In the genomic region with DNA sequence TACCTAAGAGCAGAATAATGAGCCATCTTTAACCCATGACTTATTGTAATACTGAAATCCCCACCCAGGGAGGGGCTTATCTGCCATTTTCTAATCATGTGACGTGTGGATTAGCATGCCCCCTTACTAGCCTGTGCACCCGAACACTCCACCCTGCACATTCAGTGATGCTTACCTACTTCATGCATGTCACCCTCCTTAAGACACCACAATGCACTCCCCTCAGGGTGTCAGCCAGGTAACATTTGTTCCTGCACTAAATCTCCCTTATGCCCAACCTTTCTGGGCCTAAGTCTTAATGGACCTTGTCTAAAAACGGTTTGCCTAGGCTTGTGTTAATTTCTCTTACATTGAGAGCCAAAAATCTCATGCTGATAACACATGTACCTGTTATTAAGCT, we compare ENCODE assay signal across 26 cellular contexts.
DNase-seq lines count a peak whose midpoint lies in the region; ATAC-seq, FAIRE-seq and TF ChIP-seq lines count a peak whose summit lies in the region.
"Had no signal": no experiment of that assay in that cellular context is flagged by ENCODE, and none has a peak within 500 bp of the region (broad histone marks: within the 10 kb centered on the region; RNA-seq: fewer than 3 reads in every experiment).

No MANE protein-coding gene starts in this region.

- no peak overlapping the region for H4K91ac ChIP-seq in H1 (replicated peaks; ENCODE audit: insufficient read length, low read length)

- no peak overlapping the region for H4K8ac ChIP-seq in H1 (ENCODE audit: extremely low read depth, insufficient read depth, low read length)

- H2BK12ac ChIP-seq in H1 (ENCODE audit: low read depth, low read length) = no peak overlapping the region

- TF ChIP-seq EP300 in HepG2 (IDR thresholded peaks at IDR 0.05; ENCODE audit: low read depth in 2 of 2, low read length in 2 of 2) = no peak
- TF ChIP-seq EP300 in HepG2 (CRISPR knock-in tag; IDR thresholded peaks at IDR 0.05; ENCODE audit: borderline replicate concordance) = no peak
- TF ChIP-seq EP300 in H1 (IDR thresholded peaks at IDR 0.05; ENCODE audit: borderline replicate concordance in 1 of 2, low read depth in 2 of 2, low read length in 2 of 2) = no peak

- H3K23ac ChIP-seq in H1 (ENCODE audit: insufficient read length) = no peak overlapping the region

- no peak overlapping the region for H3K18ac ChIP-seq in H1 (ENCODE audit: extremely low read depth, low read length)

- H2BK20ac ChIP-seq in H1 (ENCODE audit: low read length) = no peak overlapping the region

- TF ChIP-seq POLR2A in HepG2 (IDR thresholded peaks at IDR 0.05; ENCODE audit: insufficient read depth in 1 of 2, low read depth in 2 of 2, low read length in 2 of 2) (no peak), right lobe of liver (IDR thresholded peaks at IDR 0.05) (no peak), H1 (IDR thresholded peaks at IDR 0.05; ENCODE audit: control extremely low read depth in 1 of 2, low read depth in 2 of 2, low read length in 2 of 2) (no peak)

- CTCF ChIA-PET in HepG2 (lab: Yijun Ruan, JAX; ENCODE audit: low intra/inter-chr PET ratio, low total read pairs) = no interaction called here
- CTCF ChIA-PET in H1 (lab: Charles Lee; ENCODE audit: partially characterized antibody) = no interaction called here

- H3K4me1 ChIP-seq in HepG2 (ENCODE audit: insufficient read depth, low read length) = no peaks in the 10 kb centered on the region
- H3K4me1 ChIP-seq in right lobe of liver = no peaks in the 10 kb centered on the region
- peaks cover 0 to 3% (median 1%) of the 10 kb centered on the region in 4 experiments; a peak in 4 of 7 replicates for H3K4me1 ChIP-seq in H1 (replicated peaks in 1 of 4; ENCODE audit: control insufficient read depth in 3 of 4, insufficient read depth in 4 of 4, low read length in 3 of 4)
- H3K4me1 ChIP-seq in lung (ENCODE audit: control insufficient read depth in 2 of 2, insufficient read depth in 2 of 2, low read length in 2 of 2) = no peaks in the 10 kb centered on the region
- H3K4me1 ChIP-seq: BE2C, BLaER1 had no signal

- peak overlapping the region; percentile 92; the same call in 1 of the 2 replicates for H2BK15ac ChIP-seq in H1 (ENCODE audit: low read length)

- intact Hi-C loops in HepG2 (cut with micrococcal nuclease; ENCODE audit: unreplicated experiment) = no loop called here
- intact Hi-C loops in right lobe of liver (cut with DNase I) = no loop called here
- intact Hi-C loops in sciatic nerve (cut with DNase I) = no loop called here

- peak overlapping the region; percentile 75; the same call in 1 of the 2 replicates for H2AK5ac ChIP-seq in H1 (ENCODE audit: low read depth, low read length)

- no peak for ATAC-seq in HepG2
- ATAC-seq in right lobe of liver = no peak
- no peak for ATAC-seq in lung (ENCODE audit: insufficient read depth, low FRiP score)
- ATAC-seq in sciatic nerve = no peak
- ATAC-seq: GM12878 had no signal

- POLR2A ChIA-PET in HepG2 (lab: Yijun Ruan, JAX) = no interaction called here
- POLR2A ChIA-PET in H1 (lab: Charles Lee; ENCODE audit: partially characterized antibody) = no interaction called here

- H4K20me1 ChIP-seq in HepG2 (ENCODE audit: insufficient read depth, low read length) = no peaks in the 10 kb centered on the region
- no peaks in the 10 kb centered on the region for H4K20me1 ChIP-seq in H1 (replicated peaks in 1 of 2; ENCODE audit: control insufficient read depth in 1 of 2, insufficient read depth in 2 of 2, low read length in 2 of 2)
- H4K20me1 ChIP-seq: BLaER1 had no signal

- H3K4me3 ChIP-seq in HepG2 (replicated peaks in 1 of 3; ENCODE audit: insufficient read depth in 1 of 3, low read depth in 2 of 3, low read length in 3 of 3) = no peak overlapping the region
- H3K4me3 ChIP-seq in right lobe of liver = no peak overlapping the region
- no peak overlapping the region for H3K4me3 ChIP-seq in H1 (ENCODE audit: extremely low read depth in 1 of 4, insufficient read depth in 2 of 4, low read depth in 3 of 4, low read length in 4 of 4)
- H3K4me3 ChIP-seq in lung = no peak overlapping the region
- H3K4me3 ChIP-seq: BLaER1, GM12878 had no signal

- no peak overlapping the region for H3K14ac ChIP-seq in H1 (ENCODE audit: insufficient read length)

- no peaks in the 10 kb centered on the region for H3K23me2 ChIP-seq in H1 (ENCODE audit: low read depth, low read length)

- H3K36me3 ChIP-seq in HepG2 (replicated peaks in 1 of 2; ENCODE audit: control insufficient read depth in 1 of 2, insufficient read depth in 2 of 2, low read length in 2 of 2) = no peaks in the 10 kb centered on the region
- H3K36me3 ChIP-seq in right lobe of liver = no peaks in the 10 kb centered on the region
- H3K36me3 ChIP-seq in H1 (ENCODE audit: control insufficient read depth in 2 of 4, insufficient read depth in 4 of 4, low read length in 3 of 4) = no peaks in the 10 kb centered on the region
- H3K36me3 ChIP-seq in lung (ENCODE audit: control insufficient read depth in 2 of 2, insufficient read depth in 2 of 2, low read length in 2 of 2) = no peaks in the 10 kb centered on the region
- H3K36me3 ChIP-seq: BE2C, BLaER1 had no signal

- in situ Hi-C loops in HepG2 (cut with HindIII; ENCODE audit: extremely low pct_ligation_motif_present, low pct_unique_long_range_greater_than_20kb) = no loop called here

- no peak overlapping the region for H3K9ac ChIP-seq in HepG2 (ENCODE audit: insufficient read depth, low read depth, low read length)
- no peak overlapping the region for H3K9ac ChIP-seq in H1 (replicated peaks in 1 of 4; ENCODE audit: extremely low read depth in 1 of 4, low read depth in 3 of 4, low read length in 3 of 4)
- H3K9ac ChIP-seq: BLaER1 had no signal

- no TSS peak for BruUV-seq in HepG2 (replicated peaks; lab: Mats Ljungman, UMichigan)

- no peak overlapping the region for H3K4ac ChIP-seq in H1 (replicated peaks; ENCODE audit: insufficient read length, low read depth, low read length)

- no peak overlapping the region for H3K4me2 ChIP-seq in HepG2 (ENCODE audit: low read depth, low read length)
- no peak overlapping the region for H3K4me2 ChIP-seq in H1 (ENCODE audit: insufficient read depth in 1 of 2, low read depth in 2 of 2, low read length in 2 of 2)
- H3K4me2 ChIP-seq: BLaER1 had no signal

- no peaks in the 10 kb centered on the region for H3K79me1 ChIP-seq in H1 (ENCODE audit: low read depth, low read length)

- WGBS in HepG2 (ENCODE audit: low lambda C conversion rate) = 0% methylated on average over 3 of the region's 3 CpGs
- WGBS in right lobe of liver (ENCODE audit: insufficient coverage, low coverage, low lambda C conversion rate, missing lambda C conversion rate) = 39% methylated on average over 3 of the region's 3 CpGs
- 93% methylated on average over 3 of the region's 3 CpGs; no CpG with 5 or more reads in 1 of the 2 experiments for WGBS in H1 (ENCODE audit: extremely low coverage in 1 of 2, insufficient coverage in 1 of 2, insufficient read length in 1 of 2, insufficient replicate concordance in 2 of 2, low coverage in 1 of 2, low lambda C conversion rate in 2 of 2, missing lambda C conversion rate in 1 of 2), 2 experiments
- 86 to 87% methylated on average over 3 of the region's 3 CpGs for WGBS in lung, 2 donors

- no peak overlapping the region for H2BK5ac ChIP-seq in H1 (ENCODE audit: low read depth, low read length)

- H2AFZ ChIP-seq in HepG2 (ENCODE audit: low read length) (no peak overlapping the region), H1 (ENCODE audit: low read length) (no peak overlapping the region)

- H3K9me3 ChIP-seq in HepG2 (ENCODE audit: low read length) (no peaks in the 10 kb centered on the region), right lobe of liver (no peaks in the 10 kb centered on the region), H1 (ENCODE audit: insufficient read depth in 2 of 2, low read depth in 1 of 2, low read length in 1 of 2) (peaks cover 7 to 10% of the 10 kb centered on the region in 2 experiments; a peak in 2 of 4 replicates), lung (ENCODE audit: control insufficient read depth in 2 of 2, insufficient read depth in 1 of 2, low read length in 1 of 2) (no peaks in the 10 kb centered on the region)
- H3K9me3 ChIP-seq: BE2C had no signal

- no peaks in the 10 kb centered on the region for H3K79me2 ChIP-seq in HepG2 (ENCODE audit: insufficient read depth, low read length)
- no peaks in the 10 kb centered on the region for H3K79me2 ChIP-seq in H1 (ENCODE audit: control insufficient read depth in 1 of 2, insufficient read depth in 2 of 2, low read length in 2 of 2)

- TF ChIP-seq CTCF in HepG2 (CRISPR knock-in tag; IDR thresholded peaks at IDR 0.05) (no peak), right lobe of liver (IDR thresholded peaks at IDR 0.05) (no peak), H1 (IDR thresholded peaks at IDR 0.05; ENCODE audit: control extremely low read depth in 1 of 3, insufficient read depth in 1 of 3, low read depth in 1 of 3, low read length in 3 of 3) (no peak), lung (IDR thresholded peaks at IDR 0.05; ENCODE audit: control extremely low read depth, extremely low read depth) (no peak)

- H2BK120ac ChIP-seq in H1 (replicated peaks; ENCODE audit: low read depth, low read length) = no peak overlapping the region

- no peak overlapping the region for H4K5ac ChIP-seq in H1 (ENCODE audit: insufficient read length, low read depth, low read length)

- TF ChIP-seq RAD21 in HepG2 (CRISPR knock-in tag; IDR thresholded peaks at IDR 0.05) (no peak), H1 (IDR thresholded peaks at IDR 0.05 in 1 of 2, conservative IDR thresholded peaks at IDR 0.05 in 1 of 2; ENCODE audit: low read depth in 2 of 2, low read length in 2 of 2) (no peak)

- DNase-seq in HepG2 (ENCODE audit: low spot score) = no peak
- no peak for DNase-seq in right lobe of liver
- DNase-seq in H1 (ENCODE audit: low read depth in 1 of 2, low spot score in 2 of 2) = no peak
- peak; percentile 5 for DNase-seq in lung (ENCODE audit: low spot score)
- no peak for DNase-seq in activated naive CD4-positive, alpha-beta T cell treated with Interleukin-2 at 50 U/mL for 16 hours
- no peak for DNase-seq in sciatic nerve (ENCODE audit: low spot score)
- DNase-seq: 8988T; ACHN; BE2C; C1 segment of cervical spinal cord; CD4-positive, alpha-beta memory T cell; CD4-positive, CD25-positive, alpha-beta regulatory T cell; CD8-positive, alpha-beta memory T cell; COR-L47; DMS 273 treated with DMSO at 0.1 percent for 48 hours; DMS153; DMS53; DMS79; DND-41; EL; GDM1 had no signal

- H3K56ac ChIP-seq in H1 (replicated peaks; ENCODE audit: insufficient read length, low read depth, low read length) = no peak overlapping the region

- H3K27me3 ChIP-seq in HepG2 (ENCODE audit: control insufficient read depth in 1 of 2, insufficient read depth in 2 of 2, low read length in 2 of 2) (no peaks in the 10 kb centered on the region), right lobe of liver (no peaks in the 10 kb centered on the region), H1 (replicated peaks in 1 of 4; ENCODE audit: control insufficient read depth in 3 of 4, extremely low read depth in 1 of 4, insufficient read depth in 3 of 4, low read length in 3 of 4) (no peaks in the 10 kb centered on the region), lung (ENCODE audit: control insufficient read depth, insufficient read depth) (no peaks in the 10 kb centered on the region)
- H3K27me3 ChIP-seq: BE2C, BLaER1 had no signal

- FAIRE-seq in HepG2 (lab: Jason Lieb, UNC) (no peak), H1 (lab: Jason Lieb, UNC) (no peak)
- FAIRE-seq: A204.1, GM12878, GM12892, GM18507 had no signal

- H3K27ac ChIP-seq in HepG2 (ENCODE audit: extremely low read length, insufficient read depth, low read length) (no peak overlapping the region), right lobe of liver (no peak overlapping the region), H1 (ENCODE audit: low read depth, low read length) (no peak overlapping the region), lung (ENCODE audit: low read depth in 1 of 2, low read length in 1 of 2) (no peak overlapping the region)
- H3K27ac ChIP-seq: BLaER1 had no signal
